Comparison of ENCODE assay signal across 8 cellular contexts in genomic region chr3:138434276-138434874, GRCh38. TPM values are rescaled to one million over a fixed set of nuclear protein-coding genes. Genes with fewer than 3 reads are reported as not detected.
DNase-seq lines count a peak whose midpoint lies in the region; ATAC-seq and TF ChIP-seq lines count a peak whose summit lies in the region.

TSS of gene ESYT3 (plus strand) at chr3:138434616. CDS start at chr3:138434799, 183 bp downstream.

- DNase-seq in DMS 273 (lab: John Stamatoyannopoulos, UW; ENCODE audit: unreplicated experiment) (peak; percentile 95), LHCN-M2 (ENCODE audit: low read depth) (peak; percentile 29), SKM-1 treated with dmso at 0.1 percent for 144 hours (lab: John Stamatoyannopoulos, UW; ENCODE audit: unreplicated experiment) (peak; percentile 36), T47D (ENCODE audit: low read depth in 1 of 2, low spot score in 1 of 2) (peak; percentile 63 to 82), iPS-NIHi7 (ENCODE audit: extremely low spot score) (peak; percentile 89), sigmoid colon (peak; percentile 85), dedifferentiated amniotic fluid mesenchymal stem cell (ENCODE audit: extremely low spot score) (no peak)

- ATAC-seq in HG03571 (IDR thresholded peaks at IDR 0.05; ENCODE audit: unreplicated experiment) = no peak

- H3K36me3 ChIP-seq in sigmoid colon = no peaks in the 10 kb centered on the region

- peak within 1 kb of the TSS; percentile 46 to 68 (median 63) for H3K4me3 ChIP-seq in sigmoid colon

- peaks cover 0 to 7% (median 0%) of the 10 kb centered on the region in 3 donors for H3K27me3 ChIP-seq in sigmoid colon

- no peak for TF ChIP-seq CTCF in sigmoid colon (IDR thresholded peaks at IDR 0.05)

- peak within 1 kb of the TSS in 3 of 4 donors; percentile 68 to 78 (median 72) for H3K27ac ChIP-seq in sigmoid colon

- in situ Hi-C loops in T47D (cut with HindIII; ENCODE audit: low pct_unique_long_range_greater_than_20kb, low sequenced_read_pairs) = no loop called here

- peak in 1 of 2 donors; percentile 32 for TF ChIP-seq POLR2A in sigmoid colon (IDR thresholded peaks at IDR 0.05)

- TF ChIP-seq EP300 in sigmoid colon (IDR thresholded peaks at IDR 0.05) = no peak

- no peaks in the 10 kb centered on the region for H3K9me3 ChIP-seq in sigmoid colon

- 0 to 1% methylated on average over 54 of the region's 54 CpGs for WGBS in sigmoid colon, 2 donors

- H3K4me1 ChIP-seq in sigmoid colon = peaks cover 0 to 29% (median 23%) of the 10 kb centered on the region in 4 donors

- intact Hi-C loops in sigmoid colon (cut with DNase I) = loop anchor here (2.0 to 10.0 kb wide), 3 partner anchors 36 to 250 kb away; partner anchors contain the start of gene ARMC8

RNA-seq across cellular contexts. Expression of gene ESYT3, which starts in this region (rescaled TPM):
- total RNA-seq in LHCN-M2 (2014; rRNA removed) (0.90 and 1.0 TPM in 2 replicates), sigmoid colon (10 to 100 TPM; 15.1 to 19.4 (median 17.2) TPM)
- 0.23 TPM for polyA plus RNA-seq in LHCN-M2 (2012)
- under 1 TPM; 0.23 to 0.63 (median 0.60) TPM for polyA plus RNA-seq in sigmoid colon
